Comparison of ENCODE assay signal across 26 cellular contexts in the genomic region with DNA sequence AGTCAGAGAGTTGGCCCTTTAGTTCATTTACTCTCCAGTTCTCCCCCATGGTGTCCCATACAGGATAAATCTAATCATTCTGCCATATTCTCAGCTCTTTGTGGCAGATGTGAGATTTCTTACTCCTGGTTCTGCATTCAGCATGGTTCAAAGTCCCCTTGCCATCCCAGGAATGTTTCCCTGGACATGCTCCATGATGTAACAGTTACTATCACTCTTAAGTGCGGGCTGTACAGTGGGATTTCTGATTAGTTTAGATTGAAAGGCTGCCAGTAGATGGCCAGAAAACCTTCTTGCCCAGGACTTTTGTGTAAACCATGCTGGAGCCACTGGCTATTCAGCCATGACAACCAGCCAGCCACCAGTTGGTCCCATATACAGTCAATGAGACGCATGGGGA. TPM values are rescaled to one million over a fixed set of nuclear protein-coding genes. Genes with fewer than 3 reads are reported as not detected.
DNase-seq lines count a peak whose midpoint lies in the region; ATAC-seq, FAIRE-seq and TF ChIP-seq lines count a peak whose summit lies in the region.
"Had no signal": no experiment of that assay in that cellular context is flagged by ENCODE, and none has a peak within 500 bp of the region (broad histone marks: within the 10 kb centered on the region; RNA-seq: fewer than 3 reads in every experiment).

No MANE protein-coding gene starts in this region.

- H2AK5ac ChIP-seq in mesenchymal stem cell (ENCODE audit: low read length, severe bottlenecking): peak overlapping the region; percentile 77

- WGBS in HepG2 (ENCODE audit: low lambda C conversion rate): 54% methylated on average over 2 of the region's 2 CpGs
- WGBS in right lobe of liver (ENCODE audit: insufficient coverage, low coverage, low lambda C conversion rate, missing lambda C conversion rate): 75% methylated on average over 2 of the region's 2 CpGs
- WGBS in mesenchymal stem cell: 100% methylated on average over 1 of the region's 2 CpGs

- H3K23ac ChIP-seq in mesenchymal stem cell (ENCODE audit: low read length in 2 of 2): no peak overlapping the region

- no peak overlapping the region for H4K8ac ChIP-seq in mesenchymal stem cell (ENCODE audit: low read length)

- no peak overlapping the region for H3K18ac ChIP-seq in mesenchymal stem cell (ENCODE audit: low read depth in 1 of 2, low read length in 2 of 2)

- H2BK15ac ChIP-seq in mesenchymal stem cell (ENCODE audit: low read depth, poor library complexity, severe bottlenecking): no peak overlapping the region

- DNase-seq in HepG2 (ENCODE audit: low spot score) (peak; percentile 56), right lobe of liver (no peak), astrocyte of the hippocampus (ENCODE audit: low read depth, low spot score) (peak; percentile 51), mesenchymal stem cell (no peak), NCI-H1048 (lab: John Stamatoyannopoulos, UW) (no peak), NCI-H446 (lab: John Stamatoyannopoulos, UW) (no peak), gastrocnemius medialis (no peak), chondrocyte (ENCODE audit: low spot score) (no peak)
- DNase-seq: BE2C, HFFc6, MV-4-11, NCI-H1105 treated with DMSO at 0.1 percent for 48 hours, NCI-H146, NCI-H1930, NCI-H2107, NCI-H446 treated with DMSO at 0.1 percent for 48 hours, NCI-H526, NCI-H82, PC-9, Right ventricle myocardium superior, RPMI8226 had no signal

- H3K79me1 ChIP-seq in mesenchymal stem cell (replicated peaks; ENCODE audit: low read length, poor library complexity, severe bottlenecking): no peaks in the 10 kb centered on the region

- POLR2A ChIA-PET in HepG2 (lab: Yijun Ruan, JAX): interaction anchor here (2.0 kb wide), 1 partner anchor 10 kb away, joined by 10 read pairs; no protein-coding TSS in a partner anchor

- peaks cover 51% of the 10 kb centered on the region for H3K4me1 ChIP-seq in HepG2 (ENCODE audit: insufficient read depth, low read length)
- H3K4me1 ChIP-seq in right lobe of liver: peaks cover 0 to 23% (median 6%) of the 10 kb centered on the region in 4 donors
- peaks cover 10% of the 10 kb centered on the region for H3K4me1 ChIP-seq in mesenchymal stem cell (ENCODE audit: control insufficient read depth, insufficient read depth, low read depth, low read length)
- peaks cover 0 to 12% of the 10 kb centered on the region in 2 donors for H3K4me1 ChIP-seq in gastrocnemius medialis
- H3K4me1 ChIP-seq: BE2C had no signal

- H3K4ac ChIP-seq in mesenchymal stem cell (ENCODE audit: low read depth in 1 of 2, low read length in 2 of 2): no peak overlapping the region

- intact Hi-C loops in HepG2 (cut with micrococcal nuclease; ENCODE audit: unreplicated experiment) (loop anchor here (10.0 kb wide), 1 partner anchor 121 kb away; no protein-coding TSS in a partner anchor), right lobe of liver (cut with DNase I) (no loop called here), gastrocnemius medialis (cut with DNase I; ENCODE audit: low total_unique reads) (no loop called here)

- BruUV-seq in HepG2 (replicated peaks; lab: Mats Ljungman, UMichigan): no TSS peak

- H3K27ac Mint-ChIP-seq in chondrocyte (ENCODE audit: unreplicated experiment): no peak overlapping the region
- H3K27ac Mint-ChIP-seq: CD14-positive monocyte had no signal

- no peak for FAIRE-seq in HepG2 (lab: Jason Lieb, UNC)
- FAIRE-seq: D721Med had no signal

- H2BK120ac ChIP-seq in mesenchymal stem cell (ENCODE audit: low read depth, low read length): no peak overlapping the region

- ATAC-seq in HepG2 (no peak), right lobe of liver (no peak), gastrocnemius medialis (no peak)

- in situ Hi-C loops in HepG2 (cut with HindIII; ENCODE audit: extremely low pct_ligation_motif_present, low pct_unique_long_range_greater_than_20kb): no loop called here
- in situ Hi-C loops in gastrocnemius medialis (cut with MboI; ENCODE audit: low sequenced_read_pairs in 4 of 4): no loop called here

- H3K27me3 ChIP-seq in HepG2 (ENCODE audit: control insufficient read depth in 1 of 2, insufficient read depth in 2 of 2, low read length in 2 of 2) (no peaks in the 10 kb centered on the region; a peak in 1 of 5 replicates), right lobe of liver (no peaks in the 10 kb centered on the region), mesenchymal stem cell (ENCODE audit: control insufficient read depth in 1 of 2, insufficient read depth in 1 of 2, low read length in 2 of 2) (peaks cover 0 to 21% of the 10 kb centered on the region in 2 experiments), gastrocnemius medialis (no peaks in the 10 kb centered on the region)
- H3K27me3 ChIP-seq: BE2C, SJSA1 had no signal

- no peak overlapping the region for H2BK5ac ChIP-seq in mesenchymal stem cell (ENCODE audit: low read depth, low read length, poor library complexity, severe bottlenecking)

- TF ChIP-seq CTCF in HepG2 (CRISPR knock-in tag; IDR thresholded peaks at IDR 0.05) (no peak), right lobe of liver (IDR thresholded peaks at IDR 0.05) (no peak), gastrocnemius medialis (IDR thresholded peaks at IDR 0.05 in 4 of 5, conservative IDR thresholded peaks at IDR 0.05 in 1 of 5) (no peak), chondrocyte (IDR thresholded peaks at IDR 0.05) (no peak)

- H3K4me1 Mint-ChIP-seq in chondrocyte (ENCODE audit: low read depth): peaks cover 16% of the 10 kb centered on the region

- TF ChIP-seq POLR2A in HepG2 (IDR thresholded peaks at IDR 0.05; ENCODE audit: insufficient read depth in 1 of 2, low read depth in 2 of 2, low read length in 2 of 2) (no peak), right lobe of liver (IDR thresholded peaks at IDR 0.05) (no peak), gastrocnemius medialis (IDR thresholded peaks at IDR 0.05) (no peak)

- H3K9me3 ChIP-seq in HepG2 (ENCODE audit: low read length) (no peaks in the 10 kb centered on the region), right lobe of liver (no peaks in the 10 kb centered on the region), mesenchymal stem cell (ENCODE audit: control insufficient read depth, low read length) (no peaks in the 10 kb centered on the region), gastrocnemius medialis (no peaks in the 10 kb centered on the region)
- H3K9me3 ChIP-seq: BE2C, SJSA1 had no signal

- no peaks in the 10 kb centered on the region for H3K79me2 ChIP-seq in HepG2 (ENCODE audit: insufficient read depth, low read length)

- no peak overlapping the region for H4K91ac ChIP-seq in mesenchymal stem cell (ENCODE audit: low read length)

- H3K4me3 ChIP-seq in HepG2 (replicated peaks in 1 of 3; ENCODE audit: insufficient read depth in 1 of 3, low read depth in 2 of 3, low read length in 3 of 3): no peak overlapping the region
- no peak overlapping the region for H3K4me3 ChIP-seq in right lobe of liver
- H3K4me3 ChIP-seq in mesenchymal stem cell (ENCODE audit: insufficient read depth in 1 of 2, low read depth in 1 of 2, low read length in 2 of 2): no peak overlapping the region
- H3K4me3 ChIP-seq in gastrocnemius medialis: no peak overlapping the region
- H3K4me3 ChIP-seq: PC-9, SJSA1 had no signal

- H3K9me3 Mint-ChIP-seq in chondrocyte (ENCODE audit: low read depth): no peaks in the 10 kb centered on the region
- H3K9me3 Mint-ChIP-seq: CD14-positive monocyte, HFFc6 had no signal

- CTCF ChIA-PET in HepG2 (lab: Yijun Ruan, JAX; ENCODE audit: low intra/inter-chr PET ratio, low total read pairs): no interaction called here

- no peaks in the 10 kb centered on the region for H3K36me3 ChIP-seq in HepG2 (replicated peaks in 1 of 2; ENCODE audit: control insufficient read depth in 1 of 2, insufficient read depth in 2 of 2, low read length in 2 of 2)
- no peaks in the 10 kb centered on the region for H3K36me3 ChIP-seq in right lobe of liver
- no peaks in the 10 kb centered on the region for H3K36me3 ChIP-seq in mesenchymal stem cell (ENCODE audit: control insufficient read depth in 1 of 2, insufficient read depth in 2 of 2, low read depth in 1 of 2, low read length in 2 of 2)
- no peaks in the 10 kb centered on the region for H3K36me3 ChIP-seq in gastrocnemius medialis
- H3K36me3 ChIP-seq: BE2C, SJSA1 had no signal

- TF ChIP-seq EP300 in HepG2 (IDR thresholded peaks at IDR 0.05; ENCODE audit: low read depth in 2 of 2, low read length in 2 of 2): no peak
- TF ChIP-seq EP300 in HepG2 (CRISPR knock-in tag; IDR thresholded peaks at IDR 0.05; ENCODE audit: borderline replicate concordance): no peak

- TF ChIP-seq RAD21 in HepG2 (CRISPR knock-in tag; IDR thresholded peaks at IDR 0.05): no peak; the same call in 1 of the 2 replicates

- H3K27ac ChIP-seq in HepG2 (ENCODE audit: extremely low read length, insufficient read depth, low read length): no peak overlapping the region
- H3K27ac ChIP-seq in right lobe of liver: no peak overlapping the region
- peak overlapping the region; percentile 25 for H3K27ac ChIP-seq in mesenchymal stem cell (ENCODE audit: low read length, poor library complexity, severe bottlenecking)
- H3K27ac ChIP-seq in gastrocnemius medialis: no peak overlapping the region
- H3K27ac ChIP-seq: 22Rv1, PC-9, SJSA1 had no signal

- no peak overlapping the region for H2BK12ac ChIP-seq in mesenchymal stem cell (ENCODE audit: low read length in 2 of 2)

- H3K9ac ChIP-seq in HepG2 (ENCODE audit: insufficient read depth, low read depth, low read length) (no peak overlapping the region), mesenchymal stem cell (ENCODE audit: low read length) (no peak overlapping the region)

- H3K36me3 Mint-ChIP-seq in chondrocyte (ENCODE audit: low read depth): no peaks in the 10 kb centered on the region
- H3K36me3 Mint-ChIP-seq: CD14-positive monocyte had no signal

- H3K27me3 Mint-ChIP-seq in chondrocyte (ENCODE audit: low read depth): no peaks in the 10 kb centered on the region

- H3K4me2 ChIP-seq in HepG2 (ENCODE audit: low read depth, low read length) (no peak overlapping the region), mesenchymal stem cell (ENCODE audit: low read length, poor library complexity, severe bottlenecking) (no peak overlapping the region)
- H3K4me2 ChIP-seq: PC-9 had no signal

- no peaks in the 10 kb centered on the region for H4K20me1 ChIP-seq in HepG2 (ENCODE audit: insufficient read depth, low read length)

- H2AFZ ChIP-seq in HepG2 (ENCODE audit: low read length) (no peak overlapping the region), mesenchymal stem cell (ENCODE audit: low read depth, low read length) (no peak overlapping the region)
- H2AFZ ChIP-seq: PC-9 had no signal

- no peak overlapping the region for H3K14ac ChIP-seq in mesenchymal stem cell (ENCODE audit: low read length in 2 of 2)

- no peak overlapping the region for H3K4me3 Mint-ChIP-seq in chondrocyte (ENCODE audit: unreplicated experiment)
- H3K4me3 Mint-ChIP-seq: CD14-positive monocyte, HFFc6 had no signal

RNA-seq across cellular contexts. Expression of a gene that starts 10.4 kb away (rescaled TPM):
- not detected in 2 replicates for total RNA-seq in HepG2 (2016; rRNA removed; fragmentation: Illumina TruSeq; extraction: Trizol)
- not detected in 2 replicates for total RNA-seq in HepG2 (2016; cell fraction: cytosol; rRNA removed; fragmentation: Illumina TruSeq; extraction: Trizol; ENCODE audit: low read depth)
- total RNA-seq in HepG2 (2016; cell fraction: insoluble cytoplasmic fraction; rRNA removed; fragmentation: Illumina TruSeq; extraction: Trizol): 0.06 and 0.16 TPM in 2 replicates
- total RNA-seq in HepG2 (2016; cell fraction: membrane; rRNA removed; fragmentation: Illumina TruSeq; extraction: Trizol): not detected in 2 replicates
- not detected in 2 replicates for total RNA-seq in HepG2 (2016; cell fraction: nucleus; rRNA removed; fragmentation: Illumina TruSeq; extraction: Trizol)
- polyA plus RNA-seq in HepG2 (2011; rRNA removed): 0.69 and 0.76 TPM in 2 replicates
- polyA plus RNA-seq in HepG2 (2011; cell fraction: cytosol; rRNA removed): 0.58 and 0.74 TPM in 2 replicates
- 0.27 and 0.45 TPM in 2 replicates for polyA plus RNA-seq in HepG2 (2011; cell fraction: nucleus; rRNA removed)
- 0.27 TPM in 1 of 2 replicates, not detected in the other for polyA plus RNA-seq in HepG2 (2012)
- polyA plus RNA-seq in HepG2 (2016; cell fraction: cytosol; fragmentation: Illumina TruSeq; extraction: Trizol; ENCODE audit: low read depth): 0.09 TPM in 1 of 2 replicates, not detected in the other
- polyA plus RNA-seq in HepG2 (2016; cell fraction: insoluble cytoplasmic fraction; fragmentation: Illumina TruSeq; extraction: Trizol; ENCODE audit: low read depth): 0.15 and 0.33 TPM in 2 replicates
- 0.13 and 0.14 TPM in 2 replicates for polyA plus RNA-seq in HepG2 (2016; cell fraction: membrane; fragmentation: Illumina TruSeq; extraction: Trizol; ENCODE audit: low read depth)
- not detected in 2 replicates for polyA plus RNA-seq in HepG2 (2016; cell fraction: nucleus; fragmentation: Illumina TruSeq; extraction: Trizol; ENCODE audit: insufficient read depth, low read depth)
- 0.54 TPM in 1 of 2 replicates, not detected in the other for polyA minus RNA-seq in HepG2 (2011; rRNA and poly(A)+ RNA removed; ENCODE audit: low replicate concordance)
- 0.40 and 0.44 TPM in 2 replicates for polyA minus RNA-seq in HepG2 (2011; cell fraction: cytosol; rRNA and poly(A)+ RNA removed)
- not detected in 2 replicates for polyA minus RNA-seq in HepG2 (2011; cell fraction: nucleus; rRNA and poly(A)+ RNA removed)
- total RNA-seq in right lobe of liver: not detected
- polyA plus RNA-seq in mesenchymal stem cell (2013, experiment 1 of 2): not detected
- not detected for polyA plus RNA-seq in mesenchymal stem cell (2013, experiment 2 of 2)
- total RNA-seq in gastrocnemius medialis: not detected
- total RNA-seq in chondrocyte: not detected in 3 replicates
- total RNA-seq: H7, HFFc6, PC-9, Right ventricle myocardium superior, SJSA1 had no signal
- polyA plus RNA-seq: CD14-positive monocyte had no signal

RNA-seq across cellular contexts. Expression of a gene that starts 16.6 kb away (rescaled TPM):
- not detected in 2 replicates for total RNA-seq in HepG2 (2016; rRNA removed; fragmentation: Illumina TruSeq; extraction: Trizol)
- not detected in 2 replicates for total RNA-seq in HepG2 (2016; cell fraction: cytosol; rRNA removed; fragmentation: Illumina TruSeq; extraction: Trizol; ENCODE audit: low read depth)
- not detected in 2 replicates for total RNA-seq in HepG2 (2016; cell fraction: insoluble cytoplasmic fraction; rRNA removed; fragmentation: Illumina TruSeq; extraction: Trizol)
- total RNA-seq in HepG2 (2016; cell fraction: membrane; rRNA removed; fragmentation: Illumina TruSeq; extraction: Trizol): not detected in 2 replicates
- total RNA-seq in HepG2 (2016; cell fraction: nucleus; rRNA removed; fragmentation: Illumina TruSeq; extraction: Trizol): not detected in 2 replicates
- 0.05 TPM in 2 replicates for polyA plus RNA-seq in HepG2 (2011; rRNA removed)
- not detected in 2 replicates for polyA plus RNA-seq in HepG2 (2011; cell fraction: cytosol; rRNA removed)
- 0.07 and 0.13 TPM in 2 replicates for polyA plus RNA-seq in HepG2 (2011; cell fraction: nucleus; rRNA removed)
- polyA plus RNA-seq in HepG2 (2012): not detected in 2 replicates
- polyA plus RNA-seq in HepG2 (2016; cell fraction: cytosol; fragmentation: Illumina TruSeq; extraction: Trizol; ENCODE audit: low read depth): not detected in 2 replicates
- not detected in 2 replicates for polyA plus RNA-seq in HepG2 (2016; cell fraction: insoluble cytoplasmic fraction; fragmentation: Illumina TruSeq; extraction: Trizol; ENCODE audit: low read depth)
- not detected in 2 replicates for polyA plus RNA-seq in HepG2 (2016; cell fraction: membrane; fragmentation: Illumina TruSeq; extraction: Trizol; ENCODE audit: low read depth)
- polyA plus RNA-seq in HepG2 (2016; cell fraction: nucleus; fragmentation: Illumina TruSeq; extraction: Trizol; ENCODE audit: insufficient read depth, low read depth): not detected in 2 replicates
- 0.23 TPM in 1 of 2 replicates, not detected in the other for polyA minus RNA-seq in HepG2 (2011; rRNA and poly(A)+ RNA removed; ENCODE audit: low replicate concordance)
- polyA minus RNA-seq in HepG2 (2011; cell fraction: cytosol; rRNA and poly(A)+ RNA removed): not detected in 2 replicates
- polyA minus RNA-seq in HepG2 (2011; cell fraction: nucleus; rRNA and poly(A)+ RNA removed): not detected in 2 replicates
- total RNA-seq in right lobe of liver: not detected
- not detected for polyA plus RNA-seq in mesenchymal stem cell (2013, experiment 1 of 2)
- polyA plus RNA-seq in mesenchymal stem cell (2013, experiment 2 of 2): not detected
- total RNA-seq in gastrocnemius medialis: 1 to 10 TPM in 1 of 4 donors, under 1 TPM in 3; 0.39 to 1.1 (median 0.62) TPM
- not detected in 3 replicates for total RNA-seq in chondrocyte
- total RNA-seq: H7, PC-9, Right ventricle myocardium superior, SJSA1 had no signal
- polyA plus RNA-seq: CD14-positive monocyte had no signal

RNA-seq across cellular contexts. Expression of a gene that starts 26.8 kb away (rescaled TPM):
- total RNA-seq in HepG2 (2016; rRNA removed; fragmentation: Illumina TruSeq; extraction: Trizol): not detected in 2 replicates
- not detected in 2 replicates for total RNA-seq in HepG2 (2016; cell fraction: cytosol; rRNA removed; fragmentation: Illumina TruSeq; extraction: Trizol; ENCODE audit: low read depth)
- not detected in 2 replicates for total RNA-seq in HepG2 (2016; cell fraction: insoluble cytoplasmic fraction; rRNA removed; fragmentation: Illumina TruSeq; extraction: Trizol)
- not detected in 2 replicates for total RNA-seq in HepG2 (2016; cell fraction: membrane; rRNA removed; fragmentation: Illumina TruSeq; extraction: Trizol)
- not detected in 2 replicates for total RNA-seq in HepG2 (2016; cell fraction: nucleus; rRNA removed; fragmentation: Illumina TruSeq; extraction: Trizol)
- polyA plus RNA-seq in HepG2 (2011; rRNA removed): not detected in 2 replicates
- not detected in 2 replicates for polyA plus RNA-seq in HepG2 (2011; cell fraction: cytosol; rRNA removed)
- polyA plus RNA-seq in HepG2 (2011; cell fraction: nucleus; rRNA removed): 0.10 TPM in 1 of 2 replicates, not detected in the other
- not detected in 2 replicates for polyA plus RNA-seq in HepG2 (2012)
- polyA plus RNA-seq in HepG2 (2016; cell fraction: cytosol; fragmentation: Illumina TruSeq; extraction: Trizol; ENCODE audit: low read depth): not detected in 2 replicates
- not detected in 2 replicates for polyA plus RNA-seq in HepG2 (2016; cell fraction: insoluble cytoplasmic fraction; fragmentation: Illumina TruSeq; extraction: Trizol; ENCODE audit: low read depth)
- not detected in 2 replicates for polyA plus RNA-seq in HepG2 (2016; cell fraction: membrane; fragmentation: Illumina TruSeq; extraction: Trizol; ENCODE audit: low read depth)
- polyA plus RNA-seq in HepG2 (2016; cell fraction: nucleus; fragmentation: Illumina TruSeq; extraction: Trizol; ENCODE audit: insufficient read depth, low read depth): not detected in 2 replicates
- 0.05 TPM in 1 of 2 replicates, not detected in the other for polyA minus RNA-seq in HepG2 (2011; rRNA and poly(A)+ RNA removed; ENCODE audit: low replicate concordance)
- not detected in 2 replicates for polyA minus RNA-seq in HepG2 (2011; cell fraction: cytosol; rRNA and poly(A)+ RNA removed)
- polyA minus RNA-seq in HepG2 (2011; cell fraction: nucleus; rRNA and poly(A)+ RNA removed): not detected in 2 replicates
- not detected for total RNA-seq in right lobe of liver
- polyA plus RNA-seq in mesenchymal stem cell (2013, experiment 1 of 2): not detected
- not detected for polyA plus RNA-seq in mesenchymal stem cell (2013, experiment 2 of 2)
- not detected for total RNA-seq in gastrocnemius medialis
- total RNA-seq in chondrocyte: not detected in 3 replicates
- total RNA-seq: H7, PC-9, Right ventricle myocardium superior, SJSA1 had no signal
- polyA plus RNA-seq: CD14-positive monocyte had no signal

RNA-seq across cellular contexts. Expression of a gene that starts 31.9 kb away (rescaled TPM):
- total RNA-seq in HepG2 (2016; rRNA removed; fragmentation: Illumina TruSeq; extraction: Trizol): not detected in 2 replicates
- total RNA-seq in HepG2 (2016; cell fraction: cytosol; rRNA removed; fragmentation: Illumina TruSeq; extraction: Trizol; ENCODE audit: low read depth): not detected in 2 replicates
- total RNA-seq in HepG2 (2016; cell fraction: insoluble cytoplasmic fraction; rRNA removed; fragmentation: Illumina TruSeq; extraction: Trizol): not detected in 2 replicates
- total RNA-seq in HepG2 (2016; cell fraction: membrane; rRNA removed; fragmentation: Illumina TruSeq; extraction: Trizol): not detected in 2 replicates
- total RNA-seq in HepG2 (2016; cell fraction: nucleus; rRNA removed; fragmentation: Illumina TruSeq; extraction: Trizol): not detected in 2 replicates
- polyA plus RNA-seq in HepG2 (2011; rRNA removed): 0.05 TPM in 1 of 2 replicates, not detected in the other
- polyA plus RNA-seq in HepG2 (2011; cell fraction: cytosol; rRNA removed): not detected in 2 replicates
- polyA plus RNA-seq in HepG2 (2011; cell fraction: nucleus; rRNA removed): not detected in 2 replicates
- not detected in 2 replicates for polyA plus RNA-seq in HepG2 (2012)
- polyA plus RNA-seq in HepG2 (2016; cell fraction: cytosol; fragmentation: Illumina TruSeq; extraction: Trizol; ENCODE audit: low read depth): not detected in 2 replicates
- polyA plus RNA-seq in HepG2 (2016; cell fraction: insoluble cytoplasmic fraction; fragmentation: Illumina TruSeq; extraction: Trizol; ENCODE audit: low read depth): not detected in 2 replicates
- not detected in 2 replicates for polyA plus RNA-seq in HepG2 (2016; cell fraction: membrane; fragmentation: Illumina TruSeq; extraction: Trizol; ENCODE audit: low read depth)
- not detected in 2 replicates for polyA plus RNA-seq in HepG2 (2016; cell fraction: nucleus; fragmentation: Illumina TruSeq; extraction: Trizol; ENCODE audit: insufficient read depth, low read depth)
- 0.19 TPM in 1 of 2 replicates, not detected in the other for polyA minus RNA-seq in HepG2 (2011; rRNA and poly(A)+ RNA removed; ENCODE audit: low replicate concordance)
- polyA minus RNA-seq in HepG2 (2011; cell fraction: cytosol; rRNA and poly(A)+ RNA removed): not detected in 2 replicates
- not detected in 2 replicates for polyA minus RNA-seq in HepG2 (2011; cell fraction: nucleus; rRNA and poly(A)+ RNA removed)
- not detected for total RNA-seq in right lobe of liver
- 0.43 TPM for polyA plus RNA-seq in mesenchymal stem cell (2013, experiment 1 of 2)
- polyA plus RNA-seq in mesenchymal stem cell (2013, experiment 2 of 2): 0.42 TPM
- total RNA-seq in gastrocnemius medialis: not detected
- not detected in 3 replicates for total RNA-seq in chondrocyte
- total RNA-seq: H7, Right ventricle myocardium superior had no signal
- polyA plus RNA-seq: CD14-positive monocyte had no signal

RNA-seq across cellular contexts. Expression of a gene that starts 44.4 kb away (rescaled TPM):
- total RNA-seq in HepG2 (2016; rRNA removed; fragmentation: Illumina TruSeq; extraction: Trizol) (not detected in 2 replicates), right lobe of liver (not detected), gastrocnemius medialis (not detected), chondrocyte (not detected in 3 replicates)
- not detected in 2 replicates for total RNA-seq in HepG2 (2016; cell fraction: cytosol; rRNA removed; fragmentation: Illumina TruSeq; extraction: Trizol; ENCODE audit: low read depth)
- total RNA-seq in HepG2 (2016; cell fraction: insoluble cytoplasmic fraction; rRNA removed; fragmentation: Illumina TruSeq; extraction: Trizol): not detected in 2 replicates
- total RNA-seq in HepG2 (2016; cell fraction: membrane; rRNA removed; fragmentation: Illumina TruSeq; extraction: Trizol): not detected in 2 replicates
- not detected in 2 replicates for total RNA-seq in HepG2 (2016; cell fraction: nucleus; rRNA removed; fragmentation: Illumina TruSeq; extraction: Trizol)
- polyA plus RNA-seq in HepG2 (2011; rRNA removed): not detected in 2 replicates
- polyA plus RNA-seq in HepG2 (2011; cell fraction: cytosol; rRNA removed): not detected in 2 replicates
- not detected in 2 replicates for polyA plus RNA-seq in HepG2 (2011; cell fraction: nucleus; rRNA removed)
- polyA plus RNA-seq in HepG2 (2012): not detected in 2 replicates
- polyA plus RNA-seq in HepG2 (2016; cell fraction: cytosol; fragmentation: Illumina TruSeq; extraction: Trizol; ENCODE audit: low read depth): not detected in 2 replicates
- not detected in 2 replicates for polyA plus RNA-seq in HepG2 (2016; cell fraction: insoluble cytoplasmic fraction; fragmentation: Illumina TruSeq; extraction: Trizol; ENCODE audit: low read depth)
- not detected in 2 replicates for polyA plus RNA-seq in HepG2 (2016; cell fraction: membrane; fragmentation: Illumina TruSeq; extraction: Trizol; ENCODE audit: low read depth)
- not detected in 2 replicates for polyA plus RNA-seq in HepG2 (2016; cell fraction: nucleus; fragmentation: Illumina TruSeq; extraction: Trizol; ENCODE audit: insufficient read depth, low read depth)
- 0.16 TPM in 1 of 2 replicates, not detected in the other for polyA minus RNA-seq in HepG2 (2011; rRNA and poly(A)+ RNA removed; ENCODE audit: low replicate concordance)
- not detected in 2 replicates for polyA minus RNA-seq in HepG2 (2011; cell fraction: cytosol; rRNA and poly(A)+ RNA removed)
- polyA minus RNA-seq in HepG2 (2011; cell fraction: nucleus; rRNA and poly(A)+ RNA removed): not detected in 2 replicates
- not detected for polyA plus RNA-seq in mesenchymal stem cell (2013, experiment 1 of 2)
- polyA plus RNA-seq in mesenchymal stem cell (2013, experiment 2 of 2): not detected
- total RNA-seq: H7, PC-9, Right ventricle myocardium superior had no signal
- polyA plus RNA-seq: CD14-positive monocyte had no signal

Comparison
In these comparisons a context has a peak if more than half of its experiments do, and no peak if none do; other contexts are left out.
1. DNase-seq: peak in HepG2 (single experiment) and astrocyte of the hippocampus (single experiment); none in right lobe of liver (0 of 3), mesenchymal stem cell (single experiment), NCI-H1048 (single experiment), NCI-H446 (0 of 2), gastrocnemius medialis (0 of 2) and chondrocyte (single experiment).